Comparison of ENCODE assay signal across 20 cellular contexts in genomic region chr15:65336767-65337435, GRCh38. TPM values are rescaled to one million over a fixed set of nuclear protein-coding genes. Genes with fewer than 3 reads are reported as not detected.
DNase-seq lines count a peak whose midpoint lies in the region; ATAC-seq and TF ChIP-seq lines count a peak whose summit lies in the region.
"Had no signal": no experiment of that assay in that cellular context is flagged by ENCODE, and none has a peak within 500 bp of the region (broad histone marks: within the 10 kb centered on the region; RNA-seq: fewer than 3 reads in every experiment).

No MANE protein-coding gene starts in this region.

- H3K27ac ChIP-seq in SK-N-MC, result no peak overlapping the region
- H3K27ac ChIP-seq: ascending aorta, testis had no signal

- peak overlapping the region; percentile 97 for H3K27ac Mint-ChIP-seq in nephron progenitor cell
- H3K27ac Mint-ChIP-seq in activated CD8-positive, alpha-beta memory T cell treated with anti-CD3 and anti-CD28 coated beads, Interleukin-2, amount 10 ng/mL, durations not matched to agents 7 days and 5 days, result no peak overlapping the region

- peak overlapping the region; percentile 41 for H3K4me3 Mint-ChIP-seq in nephron progenitor cell
- H3K4me3 Mint-ChIP-seq in activated CD8-positive, alpha-beta memory T cell treated with anti-CD3 and anti-CD28 coated beads, Interleukin-2, amount 10 ng/mL, durations not matched to agents 7 days and 5 days, result no peak overlapping the region

- peak overlapping the region; percentile 65 for H3K4me3 ChIP-seq in SK-N-MC
- H3K4me3 ChIP-seq: ascending aorta, testis had no signal

- CTCF ChIA-PET in activated CD8-positive, alpha-beta memory T cell treated with anti-CD3 and anti-CD28 coated beads, Interleukin-2, amount 10 ng/mL, durations not matched to agents 7 days and 5 days (lab: Charles Lee), result no interaction called here

- peaks cover 7% of the 10 kb centered on the region for H3K27me3 Mint-ChIP-seq in nephron progenitor cell (ENCODE audit: low read depth, poor library complexity)
- H3K27me3 Mint-ChIP-seq in activated CD8-positive, alpha-beta memory T cell treated with anti-CD3 and anti-CD28 coated beads, Interleukin-2, amount 10 ng/mL, durations not matched to agents 7 days and 5 days, result peaks cover 13% of the 10 kb centered on the region

- peaks cover 13% of the 10 kb centered on the region for H3K36me3 Mint-ChIP-seq in nephron progenitor cell (ENCODE audit: low read depth)
- H3K36me3 Mint-ChIP-seq in activated CD8-positive, alpha-beta memory T cell treated with anti-CD3 and anti-CD28 coated beads, Interleukin-2, amount 10 ng/mL, durations not matched to agents 7 days and 5 days, result no peaks in the 10 kb centered on the region

- no peak for TF ChIP-seq CTCF in nephron progenitor cell (IDR thresholded peaks at IDR 0.05)
- no peak for TF ChIP-seq CTCF in GM20000 (IDR thresholded peaks at IDR 0.05; ENCODE audit: extremely low read depth, missing control alignments)

- no peak for ATAC-seq in activated CD8-positive, alpha-beta memory T cell treated with anti-CD3 and anti-CD28 coated beads, Interleukin-2, amount 10 ng/mL, durations not matched to agents 7 days and 5 days
- ATAC-seq in GM19452 (IDR thresholded peaks at IDR 0.05; ENCODE audit: unreplicated experiment), result no peak

- H3K36me3 ChIP-seq in SK-N-MC (ENCODE audit: insufficient read depth, low read length), result no peaks in the 10 kb centered on the region
- H3K36me3 ChIP-seq: ascending aorta had no signal

- H3K4me1 Mint-ChIP-seq in nephron progenitor cell, result peaks cover 95% of the 10 kb centered on the region
- peaks cover 4% of the 10 kb centered on the region for H3K4me1 Mint-ChIP-seq in activated CD8-positive, alpha-beta memory T cell treated with anti-CD3 and anti-CD28 coated beads, Interleukin-2, amount 10 ng/mL, durations not matched to agents 7 days and 5 days

- H3K9me3 ChIP-seq in SK-N-MC (ENCODE audit: low read depth, low read length), result no peaks in the 10 kb centered on the region
- H3K9me3 ChIP-seq: ascending aorta, testis had no signal

- no peaks in the 10 kb centered on the region for H3K9me3 Mint-ChIP-seq in nephron progenitor cell
- H3K9me3 Mint-ChIP-seq in activated CD8-positive, alpha-beta memory T cell treated with anti-CD3 and anti-CD28 coated beads, Interleukin-2, amount 10 ng/mL, durations not matched to agents 7 days and 5 days (ENCODE audit: low read depth), result no peaks in the 10 kb centered on the region

- no peak overlapping the region for H3K9ac ChIP-seq in SK-N-MC (ENCODE audit: insufficient read length)

- DNase-seq in DMS 273 treated with DMSO at 0.1 percent for 48 hours (lab: John Stamatoyannopoulos, UW) (peak; percentile 15), NCI-H1436 (lab: John Stamatoyannopoulos, UW) (peak; percentile 62), SK-N-MC (ENCODE audit: low read depth, low spot score) (no peak), nephron progenitor cell (peak; percentile 53), DMS114 treated with DMSO at 0.1 percent for 48 hours (lab: John Stamatoyannopoulos, UW; ENCODE audit: unreplicated experiment) (no peak), GM20000 (ENCODE audit: low spot score) (no peak)
- DNase-seq in activated CD8-positive, alpha-beta memory T cell treated with anti-CD3 and anti-CD28 coated beads, Interleukin-2, amount 10 ng/mL, durations not matched to agents 7 days and 5 days, result no peak
- DNase-seq: activated gamma-delta T cell treated with Interleukin-2 at 50 U/mL for 16 hours; AML-193; cortex of kidney; EL; head of caudate nucleus; kidney glomerular epithelial cell; MM.1S; NK-92 treated with Interleukin-12 subunit alpha and Interleukin-12 subunit beta, amount 100 ng/mL, for 24 hours; testis had no signal

RNA-seq across cellular contexts. Expression of gene RNU5B-1, which starts 32.4 kb away (rescaled TPM):
- total RNA-seq in activated CD8-positive, alpha-beta memory T cell treated with anti-CD3 and anti-CD28 coated beads, Interleukin-2, amount 10 ng/mL, durations not matched to agents 7 days and 5 days, result 10 to 100 TPM in 1 of 2 experiments, not detected in 1; 15.8 TPM
- total RNA-seq: ascending aorta, HT1080, SK-MEL-5, testis had no signal

RNA-seq across cellular contexts. Expression of gene IGDCC3, which starts 40.9 kb away (rescaled TPM):
- total RNA-seq in activated CD8-positive, alpha-beta memory T cell treated with anti-CD3 and anti-CD28 coated beads, Interleukin-2, amount 10 ng/mL, durations not matched to agents 7 days and 5 days, result not detected
- total RNA-seq: ascending aorta had no signal

RNA-seq across cellular contexts. Expression of gene RNU5A-1, which starts 41.0 kb away (rescaled TPM):
- not detected for total RNA-seq in activated CD8-positive, alpha-beta memory T cell treated with anti-CD3 and anti-CD28 coated beads, Interleukin-2, amount 10 ng/mL, durations not matched to agents 7 days and 5 days
- total RNA-seq: ascending aorta, HT1080, SK-MEL-5, testis had no signal

RNA-seq across cellular contexts. Expression of gene PARP16, which starts 50.2 kb away (rescaled TPM):
- total RNA-seq in activated CD8-positive, alpha-beta memory T cell treated with anti-CD3 and anti-CD28 coated beads, Interleukin-2, amount 10 ng/mL, durations not matched to agents 7 days and 5 days, result 10 to 100 TPM; 11.7 to 19.7 TPM

Comparison
In these comparisons a context has a peak if more than half of its experiments do, and no peak if none do; other contexts are left out.
1. DNase-seq: peak in DMS 273 treated with DMSO at 0.1 percent for 48 hours (single experiment), NCI-H1436 (single experiment) and nephron progenitor cell (single experiment); none in SK-N-MC (single experiment), activated CD8-positive, alpha-beta memory T cell treated with anti-CD3 and anti-CD28 coated beads, Interleukin-2, amount 10 ng/mL, durations not matched to agents 7 days and 5 days (single experiment), DMS114 treated with DMSO at 0.1 percent for 48 hours (single experiment) and GM20000 (single experiment).